11 cellular contexts compared by ENCODE assay signal in the genomic region with DNA sequence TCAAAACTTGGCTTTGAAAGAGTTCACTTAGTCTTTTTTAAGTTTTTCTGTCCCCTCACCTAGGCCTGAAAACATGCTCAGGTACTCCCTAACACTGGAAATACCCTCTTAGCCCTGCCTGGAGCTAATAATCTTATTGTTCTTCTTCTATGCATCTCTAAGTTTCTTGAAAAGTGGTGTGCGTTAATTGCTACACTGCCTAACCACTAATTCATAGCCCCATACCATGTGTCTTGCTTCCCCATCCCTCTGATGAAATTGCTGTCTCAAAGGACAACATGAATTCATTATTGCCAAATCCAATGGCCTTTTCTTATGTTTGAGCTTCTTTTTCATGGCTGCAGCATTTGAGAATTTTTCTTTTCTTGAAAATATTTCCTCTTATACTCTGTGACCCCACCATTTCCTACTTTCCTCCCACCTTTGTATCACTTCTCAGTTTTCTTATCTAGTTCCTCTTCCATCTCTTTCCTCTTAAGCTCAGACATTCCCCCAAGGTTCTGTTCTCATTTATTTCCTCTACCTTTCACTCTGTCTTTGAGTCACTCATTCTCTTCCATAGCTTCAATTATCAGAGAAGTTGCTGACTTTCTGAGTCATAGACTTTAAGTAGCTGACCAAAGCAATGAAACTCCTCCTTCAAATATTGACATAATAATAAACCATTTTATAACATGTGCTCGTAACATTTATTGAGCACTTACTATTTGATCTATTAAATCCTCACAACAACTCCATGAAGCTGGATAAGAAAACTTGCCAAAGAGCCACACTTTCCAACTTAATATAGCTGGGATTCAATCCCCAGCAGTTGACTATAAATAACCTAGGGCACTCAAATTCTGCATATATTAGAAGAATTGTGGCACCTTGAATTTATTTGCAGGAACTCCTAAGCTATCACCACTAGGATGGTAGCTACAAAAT. TPM values are rescaled to one million over a fixed set of nuclear protein-coding genes. Genes with fewer than 3 reads are reported as not detected.
DNase-seq lines count a peak whose midpoint lies in the region; ATAC-seq, FAIRE-seq and TF ChIP-seq lines count a peak whose summit lies in the region.
"Had no signal": no experiment of that assay in that cellular context is flagged by ENCODE, and none has a peak within 500 bp of the region (broad histone marks: within the 10 kb centered on the region; RNA-seq: fewer than 3 reads in every experiment).

No MANE protein-coding gene starts in this region.

- H3K36me3 ChIP-seq in H1 (ENCODE audit: control insufficient read depth in 2 of 4, insufficient read depth in 4 of 4, low read length in 3 of 4): no peaks in the 10 kb centered on the region
- no peaks in the 10 kb centered on the region for H3K36me3 ChIP-seq in BE2C
- H3K36me3 ChIP-seq in left ventricle myocardium inferior: no peaks in the 10 kb centered on the region

- H4K5ac ChIP-seq in H1 (ENCODE audit: insufficient read length, low read depth, low read length): no peak overlapping the region

- H3K14ac ChIP-seq in H1 (ENCODE audit: insufficient read length): no peak overlapping the region

- H3K4me3 ChIP-seq in LNCaP clone FGC (ENCODE audit: low read depth, low read length): no peak overlapping the region
- no peak overlapping the region for H3K4me3 ChIP-seq in H1 (ENCODE audit: extremely low read depth in 1 of 4, insufficient read depth in 2 of 4, low read depth in 3 of 4, low read length in 4 of 4)
- no peak overlapping the region for H3K4me3 ChIP-seq in BE2C (ENCODE audit: low read depth, low read length)
- no peak overlapping the region for H3K4me3 ChIP-seq in left ventricle myocardium inferior

- peak; percentile 66 for DNase-seq in LNCaP clone FGC (ENCODE audit: low read depth)
- no peak for DNase-seq in H1 (ENCODE audit: low read depth in 1 of 2, low spot score in 2 of 2)
- no peak for DNase-seq in BE2C
- DNase-seq in left ventricle myocardium inferior: no peak
- no peak for DNase-seq in amniotic stem cell (lab: John Stamatoyannopoulos, UW)
- DNase-seq: DMS153, Right ventricle myocardium superior had no signal

- POLR2A ChIA-PET in H1 (lab: Charles Lee; ENCODE audit: partially characterized antibody): no interaction called here

- no peaks in the 10 kb centered on the region for H4K20me1 ChIP-seq in H1 (replicated peaks in 1 of 2; ENCODE audit: control insufficient read depth in 1 of 2, insufficient read depth in 2 of 2, low read length in 2 of 2)

- FAIRE-seq in H1 (lab: Jason Lieb, UNC): no peak

- no peak overlapping the region for H3K56ac ChIP-seq in H1 (replicated peaks; ENCODE audit: insufficient read length, low read depth, low read length)

- TF ChIP-seq EP300 in H1 (IDR thresholded peaks at IDR 0.05; ENCODE audit: borderline replicate concordance in 1 of 2, low read depth in 2 of 2, low read length in 2 of 2): no peak

- TF ChIP-seq RAD21 in H1 (IDR thresholded peaks at IDR 0.05 in 1 of 2, conservative IDR thresholded peaks at IDR 0.05 in 1 of 2; ENCODE audit: low read depth in 2 of 2, low read length in 2 of 2): no peak

- no peaks in the 10 kb centered on the region for H3K23me2 ChIP-seq in H1 (ENCODE audit: low read depth, low read length)

- 95% methylated on average over 2 of the region's 2 CpGs; no CpG with 5 or more reads in 1 of the 2 experiments for WGBS in H1 (ENCODE audit: extremely low coverage in 1 of 2, insufficient coverage in 1 of 2, insufficient read length in 1 of 2, insufficient replicate concordance in 2 of 2, low coverage in 1 of 2, low lambda C conversion rate in 2 of 2, missing lambda C conversion rate in 1 of 2), 2 experiments

- no peak overlapping the region for H2BK12ac ChIP-seq in H1 (ENCODE audit: low read depth, low read length)

- no peaks in the 10 kb centered on the region for H3K4me1 ChIP-seq in H1 (replicated peaks in 1 of 4; ENCODE audit: control insufficient read depth in 3 of 4, insufficient read depth in 4 of 4, low read length in 3 of 4)
- no peaks in the 10 kb centered on the region for H3K4me1 ChIP-seq in BE2C
- no peaks in the 10 kb centered on the region for H3K4me1 ChIP-seq in left ventricle myocardium inferior

- H3K18ac ChIP-seq in H1 (ENCODE audit: extremely low read depth, low read length): no peak overlapping the region

- no peak overlapping the region for H3K4me2 ChIP-seq in H1 (ENCODE audit: insufficient read depth in 1 of 2, low read depth in 2 of 2, low read length in 2 of 2)

- no peak overlapping the region for H2BK20ac ChIP-seq in H1 (ENCODE audit: low read length)

- H3K27me3 ChIP-seq in H1 (replicated peaks in 1 of 4; ENCODE audit: control insufficient read depth in 3 of 4, extremely low read depth in 1 of 4, insufficient read depth in 3 of 4, low read length in 3 of 4): no peaks in the 10 kb centered on the region
- no peaks in the 10 kb centered on the region for H3K27me3 ChIP-seq in BE2C
- H3K27me3 ChIP-seq in left ventricle myocardium inferior (ENCODE audit: low read depth): no peaks in the 10 kb centered on the region

- no peaks in the 10 kb centered on the region for H3K9me3 ChIP-seq in H1 (ENCODE audit: insufficient read depth in 2 of 2, low read depth in 1 of 2, low read length in 1 of 2)
- no peaks in the 10 kb centered on the region for H3K9me3 ChIP-seq in BE2C
- peaks cover 8% of the 10 kb centered on the region for H3K9me3 ChIP-seq in left ventricle myocardium inferior (replicated peaks)

- H3K79me2 ChIP-seq in H1 (ENCODE audit: control insufficient read depth in 1 of 2, insufficient read depth in 2 of 2, low read length in 2 of 2): no peaks in the 10 kb centered on the region

- ATAC-seq in GM18502 (IDR thresholded peaks at IDR 0.05; ENCODE audit: poor library complexity, unreplicated experiment) (peak; percentile 73), HG02610 (IDR thresholded peaks at IDR 0.05; ENCODE audit: unreplicated experiment) (peak; percentile 72), HG03108 (IDR thresholded peaks at IDR 0.05; ENCODE audit: unreplicated experiment) (no peak)

- no peak overlapping the region for H2BK15ac ChIP-seq in H1 (ENCODE audit: low read length)

- peak overlapping the region; percentile 21 for H2BK120ac ChIP-seq in H1 (replicated peaks; ENCODE audit: low read depth, low read length)

- no peak overlapping the region for H4K91ac ChIP-seq in H1 (replicated peaks; ENCODE audit: insufficient read length, low read length)

- no peak overlapping the region for H3K23ac ChIP-seq in H1 (ENCODE audit: insufficient read length)

- no peak for TF ChIP-seq POLR2A in H1 (IDR thresholded peaks at IDR 0.05; ENCODE audit: control extremely low read depth in 1 of 2, low read depth in 2 of 2, low read length in 2 of 2)

- no peaks in the 10 kb centered on the region for H3K79me1 ChIP-seq in H1 (ENCODE audit: low read depth, low read length)

- H3K27ac ChIP-seq in H1 (ENCODE audit: low read depth, low read length) (no peak overlapping the region), left ventricle myocardium inferior (replicated peaks) (no peak overlapping the region)

- CTCF ChIA-PET in H1 (lab: Charles Lee; ENCODE audit: partially characterized antibody): no interaction called here

- no peak overlapping the region for H2BK5ac ChIP-seq in H1 (ENCODE audit: low read depth, low read length)

- H3K4ac ChIP-seq in H1 (replicated peaks; ENCODE audit: insufficient read length, low read depth, low read length): no peak overlapping the region

- no peak overlapping the region for H3K9ac ChIP-seq in H1 (replicated peaks in 1 of 4; ENCODE audit: extremely low read depth in 1 of 4, low read depth in 3 of 4, low read length in 3 of 4)

- no peak overlapping the region for H2AK5ac ChIP-seq in H1 (ENCODE audit: low read depth, low read length)

- no peak overlapping the region for H4K8ac ChIP-seq in H1 (ENCODE audit: extremely low read depth, insufficient read depth, low read length)

- H2AFZ ChIP-seq in H1 (ENCODE audit: low read length): no peak overlapping the region

- no peak for TF ChIP-seq CTCF in LNCaP clone FGC (IDR thresholded peaks at IDR 0.05; ENCODE audit: control insufficient read depth, extremely low read depth, insufficient read depth)
- TF ChIP-seq CTCF in H1 (IDR thresholded peaks at IDR 0.05; ENCODE audit: control extremely low read depth in 1 of 3, insufficient read depth in 1 of 3, low read depth in 1 of 3, low read length in 3 of 3): no peak
- no peak for TF ChIP-seq CTCF in BE2C (IDR thresholded peaks at IDR 0.05; ENCODE audit: low read depth, low read length)
- no peak for TF ChIP-seq CTCF in left ventricle myocardium inferior (IDR thresholded peaks at IDR 0.05; ENCODE audit: borderline replicate concordance)

- intact Hi-C loops in left ventricle myocardium inferior (cut with micrococcal nuclease): no loop called here

TF ChIP-seq in H1, 55 proteins besides CTCF, POLR2A, EP300 and RAD21 (continues in another document):
- TF ChIP-seq ZNF274 (IDR thresholded peaks at IDR 0.05; ENCODE audit: borderline replicate concordance, extremely low read depth, low read length) (no peak), NANOG (IDR thresholded peaks at IDR 0.05; ENCODE audit: insufficient read depth, low read depth, low read length, poor library complexity, severe bottlenecking) (no peak), SIRT6 (IDR thresholded peaks at IDR 0.05; ENCODE audit: low read length) (no peak), CHD1 (IDR thresholded peaks at IDR 0.05; ENCODE audit: low read depth, low read length) (no peak), SP4 (IDR thresholded peaks at IDR 0.05; ENCODE audit: low read length) (no peak), JUND (IDR thresholded peaks at IDR 0.05; ENCODE audit: low read length) (no peak), ASH2L (IDR thresholded peaks at IDR 0.05; ENCODE audit: low read length) (no peak), EZH2 (IDR thresholded peaks at IDR 0.05; ENCODE audit: low read depth, low read length, severe bottlenecking) (no peak)
- TF ChIP-seq, protein P1, sequence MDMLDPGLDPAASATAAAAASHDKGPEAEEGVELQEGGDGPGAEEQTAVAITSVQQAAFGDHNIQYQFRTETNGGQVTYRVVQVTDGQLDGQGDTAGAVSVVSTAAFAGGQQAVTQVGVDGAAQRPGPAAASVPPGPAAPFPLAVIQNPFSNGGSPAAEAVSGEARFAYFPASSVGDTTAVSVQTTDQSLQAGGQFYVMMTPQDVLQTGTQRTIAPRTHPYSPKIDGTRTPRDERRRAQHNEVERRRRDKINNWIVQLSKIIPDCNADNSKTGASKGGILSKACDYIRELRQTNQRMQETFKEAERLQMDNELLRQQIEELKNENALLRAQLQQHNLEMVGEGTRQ (IDR thresholded peaks at IDR 0.05; ENCODE audit: low read length): no peak

RNA-seq across cellular contexts. Expression of a gene that starts 35.5 kb away (rescaled TPM):
- total RNA-seq in H1 (2021; fragmentation: NEBNext Ultra II Directional; extraction: Animal tissue kit (Norgen Biotek cat#: 25700)): not detected in 2 replicates
- polyA plus RNA-seq in H1 (2011; rRNA removed): not detected in 2 replicates
- polyA plus RNA-seq in H1 (2011; cell fraction: cytosol; rRNA removed): not detected
- polyA plus RNA-seq in H1 (2011; cell fraction: nucleus; rRNA removed): not detected
- polyA plus RNA-seq in H1 (2012, experiment 1 of 2): not detected in 4 replicates
- not detected for polyA plus RNA-seq in H1 (2012, experiment 2 of 2)
- polyA plus RNA-seq in H1 (2013, experiment 1 of 2): not detected
- polyA plus RNA-seq in H1 (2013, experiment 2 of 2): not detected
- polyA minus RNA-seq in H1 (2011; rRNA and poly(A)+ RNA removed): not detected in 2 replicates
- not detected for polyA minus RNA-seq in H1 (2011; cell fraction: cytosol; rRNA and poly(A)+ RNA removed)
- polyA minus RNA-seq in H1 (2011; cell fraction: nucleus; rRNA and poly(A)+ RNA removed): not detected
- polyA plus RNA-seq in BE2C (2012; ENCODE audit: insufficient read depth, insufficient read length, low read depth): not detected
- not detected for total RNA-seq in left ventricle myocardium inferior
- total RNA-seq: myocyte, Right ventricle myocardium superior had no signal
